17 cellular contexts compared by ENCODE assay signal in genomic region chr11:115665958-115666357, GRCh38.
DNase-seq lines count a peak whose midpoint lies in the region; ATAC-seq and TF ChIP-seq lines count a peak whose summit lies in the region.
"Had no signal": no experiment of that assay in that cellular context is flagged by ENCODE, and none has a peak within 500 bp of the region (broad histone marks: within the 10 kb centered on the region; RNA-seq: fewer than 3 reads in every experiment).

No MANE protein-coding gene starts in this region.

- no peaks in the 10 kb centered on the region for H4K20me1 ChIP-seq in fibroblast of lung (ENCODE audit: control insufficient read depth, extremely low read depth, insufficient read depth, low read length)
- H4K20me1 ChIP-seq: BLaER1 treated with 17β-estradiol and CSF1 and Interleukin-3, amounts not matched to agents 10 nM and 100 nM had no signal

- no peaks in the 10 kb centered on the region for H3K36me3 Mint-ChIP-seq in neural crest cell (ENCODE audit: low read depth)
- no peaks in the 10 kb centered on the region for H3K36me3 Mint-ChIP-seq in activated CD4-positive, alpha-beta memory T cell treated with anti-CD3 and anti-CD28 coated beads for 36 hours

- H3K9me3 ChIP-seq in MG63 (no peaks in the 10 kb centered on the region), fibroblast of lung (ENCODE audit: control insufficient read depth, insufficient read depth, low read depth, low read length) (no peaks in the 10 kb centered on the region)
- H3K9me3 ChIP-seq: BLaER1 treated with 17β-estradiol and CSF1 and Interleukin-3, amounts not matched to agents 10 nM and 100 nM had no signal

- no peaks in the 10 kb centered on the region for H3K9me3 Mint-ChIP-seq in neural crest cell
- H3K9me3 Mint-ChIP-seq in activated CD4-positive, alpha-beta memory T cell treated with anti-CD3 and anti-CD28 coated beads for 36 hours, result no peaks in the 10 kb centered on the region

- intact Hi-C loops in activated CD4-positive, alpha-beta memory T cell treated with anti-CD3 and anti-CD28 coated beads for 36 hours (cut with micrococcal nuclease), result no loop called here

- peaks cover 52% of the 10 kb centered on the region for H3K27me3 Mint-ChIP-seq in neural crest cell (ENCODE audit: low read depth)
- peaks cover 8% of the 10 kb centered on the region for H3K27me3 Mint-ChIP-seq in activated CD4-positive, alpha-beta memory T cell treated with anti-CD3 and anti-CD28 coated beads for 36 hours

- H3K4me1 Mint-ChIP-seq in neural crest cell, result peaks cover 35% of the 10 kb centered on the region
- no peaks in the 10 kb centered on the region for H3K4me1 Mint-ChIP-seq in activated CD4-positive, alpha-beta memory T cell treated with anti-CD3 and anti-CD28 coated beads for 36 hours (ENCODE audit: low read depth)

- H2AFZ ChIP-seq in fibroblast of lung (ENCODE audit: low read length), result no peak overlapping the region

- peak overlapping the region; percentile 57 for H3K27ac Mint-ChIP-seq in neural crest cell (ENCODE audit: unreplicated experiment)
- no peak overlapping the region for H3K27ac Mint-ChIP-seq in activated CD4-positive, alpha-beta memory T cell treated with anti-CD3 and anti-CD28 coated beads for 36 hours

- H3K9ac ChIP-seq in fibroblast of lung (ENCODE audit: insufficient read depth, low read length), result no peak overlapping the region
- H3K9ac ChIP-seq: BLaER1 treated with 17β-estradiol and CSF1 and Interleukin-3, amounts not matched to agents 10 nM and 100 nM had no signal

- H3K79me2 ChIP-seq in fibroblast of lung (ENCODE audit: control insufficient read depth, insufficient read depth, low read length), result no peaks in the 10 kb centered on the region

- CTCF ChIA-PET in activated CD4-positive, alpha-beta memory T cell treated with anti-CD3 and anti-CD28 coated beads for 36 hours (lab: Charles Lee), result no interaction called here

- DNase-seq in AG20443 (ENCODE audit: low spot score), result peak; percentile 72
- peak; percentile 78 for DNase-seq in MG63
- DNase-seq in fibroblast of lung (ENCODE audit: low read depth in 2 of 2), result peak; percentile 26 to 41
- DNase-seq in neural crest cell (ENCODE audit: low read depth, low spot score), result no peak
- DNase-seq in activated CD4-positive, alpha-beta memory T cell treated with anti-CD3 and anti-CD28 coated beads for 36 hours, result no peak
- DNase-seq in DMS53 (lab: John Stamatoyannopoulos, UW), result no peak
- DNase-seq: DMS 273 treated with DMSO at 0.1 percent for 48 hours, EL, NCI-H1417 treated with DMSO at 0.1 percent for 48 hours, NCI-H2029 treated with DMSO at 0.1 percent for 48 hours, NCI-H526, PC-3 had no signal

- ATAC-seq in GM18867 (IDR thresholded peaks at IDR 0.05; ENCODE audit: unreplicated experiment), result no peak
- ATAC-seq in HG02981 (IDR thresholded peaks at IDR 0.05; ENCODE audit: unreplicated experiment), result no peak
- ATAC-seq: HepG2, PC-3, SK-N-SH treated with all-trans-retinoic acid at 6 μM for 48 hours had no signal

- H3K4me2 ChIP-seq in fibroblast of lung (ENCODE audit: extremely low read depth, insufficient read depth, low read length), result no peak overlapping the region
- H3K4me2 ChIP-seq: BLaER1 treated with 17β-estradiol and CSF1 and Interleukin-3, amounts not matched to agents 10 nM and 100 nM had no signal

- H3K4me3 ChIP-seq in MG63 (no peak overlapping the region), fibroblast of lung (replicated peaks in 1 of 4; ENCODE audit: control extremely low read depth in 1 of 4, insufficient read depth in 1 of 4, low read depth in 3 of 4, low read length in 4 of 4) (no peak overlapping the region)
- H3K4me3 ChIP-seq: BLaER1 treated with 17β-estradiol and CSF1 and Interleukin-3, amounts not matched to agents 10 nM and 100 nM had no signal

- peak overlapping the region; percentile 17 for H3K4me3 Mint-ChIP-seq in neural crest cell
- H3K4me3 Mint-ChIP-seq in activated CD4-positive, alpha-beta memory T cell treated with anti-CD3 and anti-CD28 coated beads for 36 hours, result no peak overlapping the region

- no peak overlapping the region for H3K27ac ChIP-seq in fibroblast of lung (ENCODE audit: insufficient read depth, low read length)
- H3K27ac ChIP-seq: BLaER1 treated with 17β-estradiol and CSF1 and Interleukin-3, amounts not matched to agents 10 nM and 100 nM had no signal

- H3K27me3 ChIP-seq in MG63 (no peaks in the 10 kb centered on the region), fibroblast of lung (ENCODE audit: control insufficient read depth, insufficient read depth, low read length) (peaks cover 4% of the 10 kb centered on the region)
- H3K27me3 ChIP-seq: BLaER1 treated with 17β-estradiol and CSF1 and Interleukin-3, amounts not matched to agents 10 nM and 100 nM had no signal

- POLR2A ChIA-PET in activated CD4-positive, alpha-beta memory T cell treated with anti-CD3 and anti-CD28 coated beads for 36 hours (lab: Charles Lee), result no interaction called here

- H3K36me3 ChIP-seq in MG63, result no peaks in the 10 kb centered on the region
- H3K36me3 ChIP-seq in fibroblast of lung (ENCODE audit: control insufficient read depth, insufficient read depth, low read length), result no peaks in the 10 kb centered on the region
- H3K36me3 ChIP-seq: BLaER1 treated with 17β-estradiol and CSF1 and Interleukin-3, amounts not matched to agents 10 nM and 100 nM had no signal

- TF ChIP-seq CTCF in fibroblast of lung (conservative IDR thresholded peaks at IDR 0.05 in 1 of 2, IDR thresholded peaks at IDR 0.05 in 1 of 2; ENCODE audit: low read depth in 1 of 2, low read length in 2 of 2) (no peak), neural crest cell (conservative IDR thresholded peaks at IDR 0.05) (no peak)

- H3K4me1 ChIP-seq in fibroblast of lung (ENCODE audit: control insufficient read depth, extremely low read depth, insufficient read depth, low read length), result no peaks in the 10 kb centered on the region

Comparison
In these comparisons a context has a peak if more than half of its experiments do, and no peak if none do; other contexts are left out.
1. DNase-seq: peak in AG20443 (single experiment), MG63 (single experiment) and fibroblast of lung (2 of 2); none in neural crest cell (single experiment), activated CD4-positive, alpha-beta memory T cell treated with anti-CD3 and anti-CD28 coated beads for 36 hours (single experiment) and DMS53 (single experiment).